34 cellular contexts compared by ENCODE assay signal in genomic region chr1:223429821-223430220, GRCh38. TPM values are rescaled to one million over a fixed set of nuclear protein-coding genes. Genes with fewer than 3 reads are reported as not detected.
A peak's percentile ranks its signal among the peaks of the same experiment; 100 is the strongest.
DNase-seq lines count a peak whose midpoint lies in the region; ATAC-seq, FAIRE-seq and TF ChIP-seq lines count a peak whose summit lies in the region.
"Had no signal": no experiment of that assay in that cellular context is flagged by ENCODE, and none has a peak within 500 bp of the region (broad histone marks: within the 10 kb centered on the region; RNA-seq: fewer than 3 reads in every experiment).

No MANE protein-coding gene starts in this region.

- H3K27ac ChIP-seq in epithelial cell of prostate = peak overlapping the region; percentile 79
- no peak overlapping the region for H3K27ac ChIP-seq in pancreas
- H3K27ac ChIP-seq: spleen, thyroid gland had no signal

- no peaks in the 10 kb centered on the region for H3K27me3 Mint-ChIP-seq in nephron progenitor cell (ENCODE audit: low read depth, poor library complexity)
- H3K27me3 Mint-ChIP-seq: activated CD8-positive, alpha-beta T cell treated with anti-CD3 and anti-CD28 coated beads for 36 hours; stimulated activated naive CD8-positive, alpha-beta T cell treated with anti-CD3 and anti-CD28 coated beads, Interleukin-15, amount 100 ng/mL, for 72 hours had no signal

- H3K4me1 Mint-ChIP-seq in nephron progenitor cell = peaks cover 11% of the 10 kb centered on the region
- H3K4me1 Mint-ChIP-seq: natural killer cell; stimulated activated naive CD8-positive, alpha-beta T cell treated with anti-CD3 and anti-CD28 coated beads, Interleukin-15, amount 100 ng/mL, for 72 hours had no signal

- no peaks in the 10 kb centered on the region for H3K36me3 ChIP-seq in pancreas
- H3K36me3 ChIP-seq: spleen, thyroid gland had no signal

- no peak for TF ChIP-seq CTCF in AG10803 (conservative IDR thresholded peaks at IDR 0.05; ENCODE audit: low read length)
- TF ChIP-seq CTCF in pancreas (IDR thresholded peaks at IDR 0.05) = no peak
- no peak for TF ChIP-seq CTCF in nephron progenitor cell (IDR thresholded peaks at IDR 0.05)

- WGBS in pancreas, 2 donors = 33 to 45% methylated on average over 1 of the region's 1 CpG

- H3K4me3 ChIP-seq in AG10803 (ENCODE audit: low read length) = no peak overlapping the region
- H3K4me3 ChIP-seq in pancreas = no peak overlapping the region
- H3K4me3 ChIP-seq: mucosa of descending colon, spleen, thyroid gland had no signal

- no peaks in the 10 kb centered on the region for H3K27me3 ChIP-seq in pancreas
- H3K27me3 ChIP-seq: spleen, thyroid gland had no signal

- FAIRE-seq in pancreas (lab: Jason Lieb, UNC) = no peak
- FAIRE-seq: HepG2 had no signal

- intact Hi-C loops in pancreas (cut with DNase I) = no loop called here

- peaks cover 0 to 13% (median 7%) of the 10 kb centered on the region in 3 donors for H3K4me1 ChIP-seq in pancreas
- H3K4me1 ChIP-seq: spleen, thyroid gland had no signal

- H3K27ac Mint-ChIP-seq in nephron progenitor cell = no peak overlapping the region
- H3K27ac Mint-ChIP-seq: activated CD8-positive, alpha-beta T cell treated with anti-CD3 and anti-CD28 coated beads for 36 hours; activated T-helper 1 cell treated with anti-CD3 and anti-CD28 coated beads, Interleukin-12 subunit alpha, Interleukin-12 subunit beta, Interleukin-2, Interleukin-4 antibody, amounts not matched to agents 30 ng/mL and 10 ng/mL and 1 ng/mL, durations not matched to agents 14 hours and 24 hours and 36 hours; natural killer cell; stimulated activated naive CD8-positive, alpha-beta T cell treated with anti-CD3 and anti-CD28 coated beads, Interleukin-15, amount 100 ng/mL, for 72 hours had no signal

- no peak overlapping the region for H3K4me3 Mint-ChIP-seq in nephron progenitor cell
- H3K4me3 Mint-ChIP-seq: activated CD8-positive, alpha-beta T cell treated with anti-CD3 and anti-CD28 coated beads for 36 hours; activated T-helper 1 cell treated with anti-CD3 and anti-CD28 coated beads, Interleukin-12 subunit alpha, Interleukin-12 subunit beta, Interleukin-2, Interleukin-4 antibody, amounts not matched to agents 30 ng/mL and 10 ng/mL and 1 ng/mL, durations not matched to agents 14 hours and 24 hours and 36 hours; natural killer cell; stimulated activated naive CD8-positive, alpha-beta T cell treated with anti-CD3 and anti-CD28 coated beads, Interleukin-15, amount 100 ng/mL, for 72 hours had no signal

- peaks cover 5% of the 10 kb centered on the region for H3K9me3 Mint-ChIP-seq in nephron progenitor cell
- H3K9me3 Mint-ChIP-seq: activated T-helper 1 cell treated with anti-CD3 and anti-CD28 coated beads, Interleukin-12 subunit alpha, Interleukin-12 subunit beta, Interleukin-2, Interleukin-4 antibody, amounts not matched to agents 30 ng/mL and 10 ng/mL and 1 ng/mL, durations not matched to agents 14 hours and 24 hours and 36 hours; natural killer cell had no signal

- H3K36me3 Mint-ChIP-seq in nephron progenitor cell (ENCODE audit: low read depth) = no peaks in the 10 kb centered on the region
- H3K36me3 Mint-ChIP-seq: natural killer cell had no signal

- DNase-seq in AG10803 (ENCODE audit: low read depth) (peak; percentile 22), HCEC 1CT (peak; percentile 32), epithelial cell of prostate (ENCODE audit: low read depth, low spot score) (peak; percentile 24), pancreas (no peak), NCI-H446 (lab: John Stamatoyannopoulos, UW) (no peak), glomerular visceral epithelial cell (ENCODE audit: extremely low spot score) (no peak), nephron progenitor cell (no peak), NCI-H526 (lab: John Stamatoyannopoulos, UW) (no peak)
- DNase-seq: ACHN; activated CD8-positive, alpha-beta memory T cell treated with anti-CD3 and anti-CD28 coated beads, Interleukin-2, amount 50 U/mL, for 48 hours; activated CD8-positive, alpha-beta T cell treated with anti-CD3 and anti-CD28 coated beads for 36 hours; activated naive CD4-positive, alpha-beta T cell treated with Interleukin-2 at 50 U/mL for 16 hours; DMS153; islet precursor cell; mucosa of descending colon; natural killer cell; NCI-H1417 treated with DMSO at 0.1 percent for 48 hours; NCI-H2081 treated with DMSO at 0.1 percent for 48 hours; NCI-H2227 treated with DMSO at 0.1 percent for 48 hours; NCI-H748 treated with DMSO at 0.1 percent for 48 hours; spleen; stimulated activated CD4-positive, alpha-beta T cell treated with anti-CD3 and anti-CD28 coated beads, Interleukin-2, amount 100 ng/mL, for 24 hours; stimulated activated naive CD8-positive, alpha-beta T cell treated with anti-CD3 and anti-CD28 coated beads, Interleukin-15, amount 100 ng/mL, for 72 hours; SW 1271 had no signal

- H3K9me3 ChIP-seq in pancreas = no peaks in the 10 kb centered on the region
- H3K9me3 ChIP-seq: thyroid gland had no signal

- ATAC-seq in pancreas = peak in 3 of 4 donors; percentile 18 to 35 (median 32)
- ATAC-seq: activated CD8-positive, alpha-beta T cell treated with anti-CD3 and anti-CD28 coated beads for 36 hours; HCT116; HepG2; mucosa of descending colon; natural killer cell; Panc1; stimulated activated naive CD8-positive, alpha-beta T cell treated with anti-CD3 and anti-CD28 coated beads, Interleukin-15, amount 100 ng/mL, for 72 hours had no signal

RNA-seq across cellular contexts. Expression of gene CCDC185, which starts 36.6 kb away (rescaled TPM):
- not detected for total RNA-seq in pancreas
- not detected for polyA plus RNA-seq in pancreas
- total RNA-seq: activated CD8-positive, alpha-beta T cell treated with anti-CD3 and anti-CD28 coated beads for 36 hours; activated T-helper 1 cell treated with anti-CD3 and anti-CD28 coated beads, Interleukin-12 subunit alpha, Interleukin-12 subunit beta, Interleukin-2, Interleukin-4 antibody, amounts not matched to agents 30 ng/mL and 10 ng/mL and 1 ng/mL, durations not matched to agents 14 hours and 24 hours and 36 hours; chondrocyte; G401; HepG2; lung microvascular endothelial cell; mucosa of descending colon; natural killer cell; omental fat pad; spleen had no signal
- polyA plus RNA-seq: BJ, HepG2, spleen had no signal

Comparison
In these comparisons a context has a peak if more than half of its experiments do, and no peak if none do; other contexts are left out.
1. DNase-seq: peak in AG10803 (single experiment), HCEC 1CT (single experiment) and epithelial cell of prostate (single experiment); none in pancreas (0 of 6), NCI-H446 (0 of 2), glomerular visceral epithelial cell (single experiment), nephron progenitor cell (single experiment) and NCI-H526 (0 of 2).